In the genomic region with DNA sequence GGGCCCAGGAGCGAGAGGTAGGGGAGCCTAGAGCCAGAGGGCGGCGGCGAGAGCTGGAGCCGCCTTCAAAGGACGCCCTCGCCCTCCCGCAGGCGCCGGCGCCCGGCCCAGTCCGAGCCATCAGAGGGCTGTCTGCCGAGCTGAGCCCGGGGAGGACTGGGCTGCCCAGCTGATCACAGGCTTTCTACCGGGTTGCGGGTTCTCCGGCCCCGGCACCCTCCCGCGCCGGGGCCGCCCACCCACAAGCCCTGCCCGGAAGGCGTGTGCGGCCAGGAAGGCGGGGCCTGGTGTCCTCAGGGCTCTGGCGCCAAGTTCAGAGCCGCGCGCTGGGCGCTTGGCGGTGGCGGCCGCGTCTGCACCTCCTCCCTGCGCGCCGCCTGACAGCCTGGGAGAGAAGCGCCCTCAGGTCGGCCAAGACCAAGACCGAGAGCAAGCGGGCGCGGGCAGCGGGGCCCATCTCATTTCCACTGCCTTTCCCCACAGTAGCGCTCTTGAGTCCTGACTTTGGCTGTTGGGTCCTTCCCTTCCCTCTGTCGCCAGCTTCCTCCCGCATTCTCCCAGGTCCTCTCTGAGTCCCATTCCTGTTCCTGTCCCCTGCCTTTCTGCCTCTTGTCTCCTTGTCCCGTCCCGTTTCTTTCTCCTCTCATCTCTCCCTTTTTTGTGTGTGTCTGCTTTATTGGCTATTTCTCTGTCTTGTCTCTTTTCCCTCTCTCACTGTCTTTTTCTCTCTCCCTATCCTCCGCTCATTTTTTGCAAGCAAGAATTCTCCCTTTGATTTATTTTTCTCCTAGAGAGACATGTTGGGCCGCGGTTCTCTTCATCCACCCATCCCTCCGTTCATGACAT, we compare ENCODE assay signal across 8 cellular contexts.
DNase-seq lines count a peak whose midpoint lies in the region; ATAC-seq and TF ChIP-seq lines count a peak whose summit lies in the region.

No MANE protein-coding gene starts in this region.

- peak overlapping the region; percentile 80 for H3K4me2 ChIP-seq in osteoblast (ENCODE audit: insufficient read depth, low read length)

- H2AFZ ChIP-seq in osteoblast (ENCODE audit: low read length), result peak overlapping the region; percentile 62

- no peaks in the 10 kb centered on the region for H3K9me3 Mint-ChIP-seq in CD4-positive, CD25-positive, alpha-beta regulatory T cell

- H3K36me3 ChIP-seq in CD4-positive, CD25-positive, alpha-beta regulatory T cell (ENCODE audit: control insufficient read depth, insufficient read depth, low read length), result no peaks in the 10 kb centered on the region
- no peaks in the 10 kb centered on the region for H3K36me3 ChIP-seq in adipocyte (ENCODE audit: control insufficient read depth, insufficient read depth, low read length, severe bottlenecking)
- H3K36me3 ChIP-seq in osteoblast (ENCODE audit: insufficient read depth, low read length), result no peaks in the 10 kb centered on the region

- peak; percentile 30 to 52 (median 46) for DNase-seq in CD4-positive, CD25-positive, alpha-beta regulatory T cell
- DNase-seq in OCI-M1 (lab: John Stamatoyannopoulos, UW) (peak; percentile 82), adipocyte (ENCODE audit: low read depth) (peak; percentile 70), cardiac septum (ENCODE audit: low spot score) (peak; percentile 86), osteoblast (ENCODE audit: insufficient read length, low spot score, missing footprints) (peak; percentile 85)

- intact Hi-C loops in cardiac septum (cut with DNase I), result loop anchor here (2.0 kb wide), 1 partner anchor 178 kb away; no protein-coding TSS in a partner anchor

- H3K4me1 Mint-ChIP-seq in CD4-positive, CD25-positive, alpha-beta regulatory T cell, result peaks cover 8 to 20% (median 14%) of the 10 kb centered on the region in 4 donors

- peak overlapping the region; percentile 87 to 93 (median 92) for H3K4me3 Mint-ChIP-seq in CD4-positive, CD25-positive, alpha-beta regulatory T cell

- peak overlapping the region; percentile 39 for H3K9ac ChIP-seq in adipocyte (ENCODE audit: low read length)

- H3K4me1 ChIP-seq in CD4-positive, CD25-positive, alpha-beta regulatory T cell (ENCODE audit: control insufficient read depth, insufficient read depth, low read length, poor library complexity, severe bottlenecking), result peaks cover 10% of the 10 kb centered on the region
- H3K4me1 ChIP-seq in adipocyte (ENCODE audit: control insufficient read depth, insufficient read depth, low read length) (peaks cover 7% of the 10 kb centered on the region), osteoblast (ENCODE audit: insufficient read depth, low read length) (peaks cover 5% of the 10 kb centered on the region)

- peak; percentile 87 to 91 for ATAC-seq in CD4-positive, CD25-positive, alpha-beta regulatory T cell (ENCODE audit: low read depth in 2 of 2)
- peak; percentile 91 for ATAC-seq in GM19328 (IDR thresholded peaks at IDR 0.05; ENCODE audit: unreplicated experiment)
- ATAC-seq in HG03432 (IDR thresholded peaks at IDR 0.05; ENCODE audit: unreplicated experiment), result peak; percentile 98
- no peak for ATAC-seq in GM18517 (IDR thresholded peaks at IDR 0.05; ENCODE audit: unreplicated experiment)

- H4K20me1 ChIP-seq in osteoblast (ENCODE audit: insufficient read depth, low read length), result no peaks in the 10 kb centered on the region

- no peaks in the 10 kb centered on the region for H3K9me3 ChIP-seq in CD4-positive, CD25-positive, alpha-beta regulatory T cell (ENCODE audit: control insufficient read depth in 2 of 2, low read length in 2 of 2)
- no peaks in the 10 kb centered on the region for H3K9me3 ChIP-seq in adipocyte (ENCODE audit: control insufficient read depth, low read length)
- no peaks in the 10 kb centered on the region for H3K9me3 ChIP-seq in osteoblast (ENCODE audit: low read depth, low read length)

- no peaks in the 10 kb centered on the region for H3K79me2 ChIP-seq in osteoblast (ENCODE audit: insufficient read depth, low read length)

- no peak overlapping the region for H3K27ac ChIP-seq in CD4-positive, CD25-positive, alpha-beta regulatory T cell (ENCODE audit: insufficient read depth, low read length, poor library complexity, severe bottlenecking)
- H3K27ac ChIP-seq in osteoblast (ENCODE audit: low read depth, low read length), result no peak overlapping the region

- peak overlapping the region; percentile 43 to 86 (median 75) for H3K27ac Mint-ChIP-seq in CD4-positive, CD25-positive, alpha-beta regulatory T cell

- H3K4me3 ChIP-seq in CD4-positive, CD25-positive, alpha-beta regulatory T cell (ENCODE audit: low read depth, low read length), result peak overlapping the region; percentile 82
- H3K4me3 ChIP-seq in adipocyte (ENCODE audit: low read length), result peak overlapping the region; percentile 70
- H3K4me3 ChIP-seq in osteoblast (ENCODE audit: insufficient read depth, low read length), result peak overlapping the region; percentile 53

- no peak for TF ChIP-seq CTCF in osteoblast (IDR thresholded peaks at IDR 0.05; ENCODE audit: extremely low read depth, low read depth, low read length)

- peaks cover 5% of the 10 kb centered on the region for H3K27me3 ChIP-seq in CD4-positive, CD25-positive, alpha-beta regulatory T cell (ENCODE audit: control insufficient read depth, insufficient read depth, low read length)
- H3K27me3 ChIP-seq in adipocyte (replicated peaks; ENCODE audit: control insufficient read depth, insufficient read depth, low read length) (peaks cover 14% of the 10 kb centered on the region), osteoblast (ENCODE audit: insufficient read depth, low read length) (peaks cover 16% of the 10 kb centered on the region)

- H3K27me3 Mint-ChIP-seq in CD4-positive, CD25-positive, alpha-beta regulatory T cell, result peaks cover 18% of the 10 kb centered on the region

- H3K36me3 Mint-ChIP-seq in CD4-positive, CD25-positive, alpha-beta regulatory T cell, result no peaks in the 10 kb centered on the region
